1 cellular context compared by ENCODE assay signal in genomic region chr2:27737676-27738348, GRCh38.
TF ChIP-seq lines count a peak whose summit lies in the region.

No MANE protein-coding gene starts in this region.

TF ChIP-seq in HepG2, 621 proteins besides CTCF, POLR2A, EP300 and RAD21 (continued from another document and continues in another):
- no peak for TF ChIP-seq AHDC1 (CRISPR knock-in tag; IDR thresholded peaks at IDR 0.05; ENCODE audit: borderline replicate concordance)
- TF ChIP-seq BCL3 (CRISPR knock-in tag; IDR thresholded peaks at IDR 0.05): no peak
- TF ChIP-seq ZMYM3 (CRISPR knock-in tag; IDR thresholded peaks at IDR 0.05): peak; percentile 91
- TF ChIP-seq RBM39 (IDR thresholded peaks at IDR 0.05; ENCODE audit: low read depth, low read length, poor library complexity, severe bottlenecking): no peak
- no peak for TF ChIP-seq ZNF558 (CRISPR knock-in tag; IDR thresholded peaks at IDR 0.05; ENCODE audit: borderline replicate concordance)
- peak; percentile 40; the same call in 1 of the 2 replicates for TF ChIP-seq ZNF124 (CRISPR knock-in tag; IDR thresholded peaks at IDR 0.05)
- no peak for TF ChIP-seq CHCHD3 (CRISPR knock-in tag; IDR thresholded peaks at IDR 0.05)
- no peak for TF ChIP-seq ZNF776 (CRISPR knock-in tag; IDR thresholded peaks at IDR 0.05)
- TF ChIP-seq ZBTB14 (CRISPR knock-in tag; IDR thresholded peaks at IDR 0.05): no peak
- TF ChIP-seq ZFAT (CRISPR knock-in tag; conservative IDR thresholded peaks at IDR 0.05): no peak
- no peak for TF ChIP-seq TERF1 (CRISPR knock-in tag; IDR thresholded peaks at IDR 0.05)
- TF ChIP-seq SETDB1 (CRISPR knock-in tag; IDR thresholded peaks at IDR 0.05; ENCODE audit: borderline replicate concordance): no peak
- no peak for TF ChIP-seq CERS6 (CRISPR knock-in tag; IDR thresholded peaks at IDR 0.05)
- TF ChIP-seq ZNF572 (CRISPR knock-in tag; IDR thresholded peaks at IDR 0.05): peak; percentile 100
- 0 out of 2 replicates have a peak, but pooled peaks have one; percentile 48 for TF ChIP-seq ZNF280B (CRISPR knock-in tag; IDR thresholded peaks at IDR 0.05; ENCODE audit: borderline replicate concordance)
- TF ChIP-seq ZMYM2 (CRISPR knock-in tag; IDR thresholded peaks at IDR 0.05): no peak; the same call in 1 of the 2 replicates
- TF ChIP-seq DMTF1 (CRISPR knock-in tag; IDR thresholded peaks at IDR 0.05): no peak
- 0 out of 2 replicates have a peak, but pooled peaks have one; percentile 56 for TF ChIP-seq NPAS2 (CRISPR knock-in tag; IDR thresholded peaks at IDR 0.05; ENCODE audit: borderline replicate concordance)
- TF ChIP-seq MAF1 (CRISPR knock-in tag; IDR thresholded peaks at IDR 0.05; ENCODE audit: borderline replicate concordance): no peak
- no peak for TF ChIP-seq NFATC3 (CRISPR knock-in tag; IDR thresholded peaks at IDR 0.05)
- peak; percentile 59; the same call in 1 of the 2 replicates for TF ChIP-seq SAP130 (CRISPR knock-in tag; IDR thresholded peaks at IDR 0.05; ENCODE audit: low read depth)
- peak; percentile 14; the same call in 1 of the 2 replicates for TF ChIP-seq HMGXB3 (CRISPR knock-in tag; IDR thresholded peaks at IDR 0.05; ENCODE audit: borderline replicate concordance)
- TF ChIP-seq HOXD1 (CRISPR knock-in tag; IDR thresholded peaks at IDR 0.05): no peak
- no peak for TF ChIP-seq MTF1 (CRISPR knock-in tag; IDR thresholded peaks at IDR 0.05)
- TF ChIP-seq RBAK (CRISPR knock-in tag; IDR thresholded peaks at IDR 0.05): no peak
- no peak for TF ChIP-seq ZNF20 (CRISPR knock-in tag; IDR thresholded peaks at IDR 0.05)
- TF ChIP-seq ZBTB38 (CRISPR knock-in tag; IDR thresholded peaks at IDR 0.05): no peak
- TF ChIP-seq ZNF205 (CRISPR knock-in tag; IDR thresholded peaks at IDR 0.05): no peak
- TF ChIP-seq DMAP1 (CRISPR knock-in tag; IDR thresholded peaks at IDR 0.05): 0 out of 2 replicates have a peak, but pooled peaks have one; percentile 19
- TF ChIP-seq ZNF576 (CRISPR knock-in tag; IDR thresholded peaks at IDR 0.05): no peak
- no peak for TF ChIP-seq ZFP36L2 (CRISPR knock-in tag; IDR thresholded peaks at IDR 0.05)
- TF ChIP-seq ZNF446 (CRISPR knock-in tag; IDR thresholded peaks at IDR 0.05): 0 out of 2 replicates have a peak, but pooled peaks have one; percentile 82
- TF ChIP-seq JUND (CRISPR knock-in tag; IDR thresholded peaks at IDR 0.05): no peak; the same call in 1 of the 2 replicates
- TF ChIP-seq BORCS8-MEF2B (CRISPR knock-in tag; IDR thresholded peaks at IDR 0.05): no peak
- 0 out of 2 replicates have a peak, but pooled peaks have one; percentile 35 for TF ChIP-seq ZNF580 (CRISPR knock-in tag; IDR thresholded peaks at IDR 0.05; ENCODE audit: borderline replicate concordance, low read depth)
- TF ChIP-seq ZBTB49 (CRISPR knock-in tag; IDR thresholded peaks at IDR 0.05; ENCODE audit: borderline replicate concordance): no peak
